ENCODE assay signal across 15 cellular contexts in genomic region chr15:31340591-31340990, GRCh38. TPM values are rescaled to one million over a fixed set of nuclear protein-coding genes. Genes with fewer than 3 reads are reported as not detected.
DNase-seq lines count a peak whose midpoint lies in the region; ATAC-seq and TF ChIP-seq lines count a peak whose summit lies in the region.
"Had no signal": no experiment of that assay in that cellular context is flagged by ENCODE, and none has a peak within 500 bp of the region (broad histone marks: within the 10 kb centered on the region; RNA-seq: fewer than 3 reads in every experiment).

No MANE protein-coding gene starts in this region.

- H3K27ac Mint-ChIP-seq in activated T-helper 17 cell treated with anti-CD3 and anti-CD28 coated beads, Interleukin-2, amount 50 U/mL, for 72 hours: peak overlapping the region; percentile 53
- H3K27ac Mint-ChIP-seq in naive B cell: peak overlapping the region in 5 of 6 donors; percentile 22 to 87 (median 83)

- H3K4me1 Mint-ChIP-seq in activated T-helper 17 cell treated with anti-CD3 and anti-CD28 coated beads, Interleukin-2, amount 50 U/mL, for 72 hours: peaks cover 71% of the 10 kb centered on the region
- H3K4me1 Mint-ChIP-seq in naive B cell: peaks cover 87 to 100% (median 100%) of the 10 kb centered on the region in 3 donors

- intact Hi-C loops in left ventricle myocardium inferior (cut with micrococcal nuclease): no loop called here
- intact Hi-C loops in Right ventricle myocardium superior (cut with DNase I): no loop called here

- in situ Hi-C loops in GM13977 (cut with MboI; ENCODE audit: low pct_unique_long_range_greater_than_20kb, low sequenced_read_pairs, unreplicated experiment): no loop called here

- no peaks in the 10 kb centered on the region for H3K9me3 Mint-ChIP-seq in activated T-helper 17 cell treated with anti-CD3 and anti-CD28 coated beads, Interleukin-2, amount 50 U/mL, for 72 hours
- H3K9me3 Mint-ChIP-seq in naive B cell: no peaks in the 10 kb centered on the region
- H3K9me3 Mint-ChIP-seq: type B pancreatic cell had no signal

- no peaks in the 10 kb centered on the region for H3K9me3 ChIP-seq in left ventricle myocardium inferior (replicated peaks)
- H3K9me3 ChIP-seq: ovary had no signal

- H3K27me3 ChIP-seq in left ventricle myocardium inferior (ENCODE audit: low read depth): no peaks in the 10 kb centered on the region
- H3K27me3 ChIP-seq: ovary had no signal

- H3K4me3 ChIP-seq in left ventricle myocardium inferior: no peak overlapping the region
- H3K4me3 ChIP-seq: GM12878, ovary had no signal

- H3K27me3 Mint-ChIP-seq in activated T-helper 17 cell treated with anti-CD3 and anti-CD28 coated beads, Interleukin-2, amount 50 U/mL, for 72 hours: no peaks in the 10 kb centered on the region
- no peaks in the 10 kb centered on the region for H3K27me3 Mint-ChIP-seq in naive B cell
- H3K27me3 Mint-ChIP-seq: type B pancreatic cell had no signal

- peaks cover 29% of the 10 kb centered on the region for H3K36me3 Mint-ChIP-seq in activated T-helper 17 cell treated with anti-CD3 and anti-CD28 coated beads, Interleukin-2, amount 50 U/mL, for 72 hours (ENCODE audit: low read depth)
- no peaks in the 10 kb centered on the region for H3K36me3 Mint-ChIP-seq in naive B cell
- H3K36me3 Mint-ChIP-seq: type B pancreatic cell had no signal

- TF ChIP-seq CTCF in left ventricle myocardium inferior (IDR thresholded peaks at IDR 0.05; ENCODE audit: borderline replicate concordance) (no peak), GM13977 (IDR thresholded peaks at IDR 0.05; ENCODE audit: extremely low read depth, insufficient read depth, missing control alignments) (no peak)

- ATAC-seq in Right ventricle myocardium superior (ENCODE audit: poor library complexity): no peak
- no peak for ATAC-seq in activated T-helper 17 cell treated with anti-CD3 and anti-CD28 coated beads, Interleukin-2, amount 50 U/mL, for 72 hours (replicated peaks)
- ATAC-seq in naive B cell (ENCODE audit: low read depth in 2 of 2): no peak
- no peak for ATAC-seq in GM18498 (IDR thresholded peaks at IDR 0.05; ENCODE audit: unreplicated experiment)
- ATAC-seq: activated CD4-positive, CD25-positive, alpha-beta regulatory T cell treated with anti-CD3 and anti-CD28 coated beads, Interleukin-2, amount 50 U/mL, for 24 hours; GM12878 had no signal

- H3K36me3 ChIP-seq in left ventricle myocardium inferior: no peaks in the 10 kb centered on the region
- H3K36me3 ChIP-seq: ovary had no signal

- H3K4me3 Mint-ChIP-seq in activated T-helper 17 cell treated with anti-CD3 and anti-CD28 coated beads, Interleukin-2, amount 50 U/mL, for 72 hours: peak overlapping the region; percentile 71
- H3K4me3 Mint-ChIP-seq in naive B cell: peak overlapping the region; percentile 60 to 88 (median 73)
- H3K4me3 Mint-ChIP-seq: type B pancreatic cell had no signal

- DNase-seq in left ventricle myocardium inferior (no peak), Right ventricle myocardium superior (no peak), naive B cell (no peak), OCI-M2 (lab: John Stamatoyannopoulos, UW; ENCODE audit: unreplicated experiment) (no peak), GM13977 (ENCODE audit: low spot score) (no peak)
- DNase-seq in NK-92 treated with Interleukin-12 subunit alpha and Interleukin-12 subunit beta, amount 100 ng/mL, for 24 hours (lab: John Stamatoyannopoulos, UW): no peak
- DNase-seq: activated gamma-delta T cell, NCI-H1105 treated with DMSO at 0.1 percent for 48 hours, NCI-H226, ovary had no signal

- H3K4me1 ChIP-seq in left ventricle myocardium inferior: peaks cover 100% of the 10 kb centered on the region

- H3K27ac ChIP-seq in left ventricle myocardium inferior (replicated peaks): peak overlapping the region; percentile 100
- H3K27ac ChIP-seq: ovary had no signal

RNA-seq across cellular contexts. Expression of gene KLF13, which starts 14.0 kb away (rescaled TPM):
- total RNA-seq in left ventricle myocardium inferior (62.3 TPM), Right ventricle myocardium superior (65.7 TPM)
- total RNA-seq in activated T-helper 17 cell treated with anti-CD3 and anti-CD28 coated beads, Interleukin-2, amount 50 U/mL, for 72 hours: 100 to 1,000 TPM; 101 to 119 TPM
- 10 to 100 TPM; 16.6 to 58.8 (median 40.0) TPM for polyA plus RNA-seq in naive B cell (ENCODE audit: low read depth in 6 of 6)
